Comparison of ENCODE assay signal across 9 cellular contexts in the genomic region with DNA sequence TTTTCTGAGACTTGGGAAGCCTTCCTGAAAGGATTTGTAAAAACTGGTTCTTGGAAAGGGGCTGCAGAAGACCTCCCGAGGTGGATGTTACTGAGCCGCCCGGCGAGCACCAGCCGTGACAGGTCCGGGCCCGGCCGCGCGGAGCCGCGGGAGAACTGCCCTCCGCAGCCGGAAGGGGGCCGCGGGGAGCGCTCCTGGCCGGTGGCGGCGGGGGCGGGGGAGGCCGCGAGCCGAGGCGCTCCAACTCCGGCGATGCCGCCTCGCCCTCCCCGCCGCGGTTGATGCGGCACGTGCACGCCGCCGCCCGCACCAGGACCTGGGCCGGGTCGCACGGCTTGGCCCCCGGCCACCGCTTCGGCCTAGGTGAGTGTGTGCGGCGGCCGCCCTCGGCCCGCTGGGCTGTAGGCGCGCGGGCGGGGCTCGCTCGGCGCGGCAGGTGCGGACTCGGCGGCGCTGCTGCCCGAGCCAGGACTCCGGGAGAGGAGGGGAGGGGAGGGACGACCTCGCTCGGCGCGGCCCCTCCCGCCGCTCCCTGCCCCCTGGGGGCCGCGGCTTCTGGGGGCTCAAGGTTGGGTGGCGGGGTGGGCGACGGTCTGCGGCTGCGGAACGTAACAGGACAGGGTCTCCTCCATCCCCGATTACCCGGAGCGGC. TPM values are rescaled to one million over a fixed set of nuclear protein-coding genes. Genes with fewer than 3 reads are reported as not detected.
DNase-seq lines count a peak whose midpoint lies in the region; ATAC-seq, FAIRE-seq and TF ChIP-seq lines count a peak whose summit lies in the region.
"Had no signal": no experiment of that assay in that cellular context is flagged by ENCODE, and none has a peak within 500 bp of the region (broad histone marks: within the 10 kb centered on the region; RNA-seq: fewer than 3 reads in every experiment).

No MANE protein-coding gene starts in this region.

- peak; percentile 13 for TF ChIP-seq CTCF in D721Med (IDR thresholded peaks at IDR 0.05; ENCODE audit: insufficient read depth, missing control alignments)
- TF ChIP-seq CTCF in glutamatergic neuron (IDR thresholded peaks at IDR 0.05; ENCODE audit: partially characterized antibody, unreplicated experiment) = peak; percentile 65
- TF ChIP-seq CTCF in upper lobe of left lung (IDR thresholded peaks at IDR 0.05) = peak; percentile 56 to 93 (median 84)

- H3K9me3 Mint-ChIP-seq in glutamatergic neuron (ENCODE audit: unreplicated experiment) = peaks cover 13% of the 10 kb centered on the region

- H3K4me3 Mint-ChIP-seq in glutamatergic neuron (ENCODE audit: unreplicated experiment) = peak overlapping the region; percentile 99

- ATAC-seq in GM19463 (IDR thresholded peaks at IDR 0.05; ENCODE audit: unreplicated experiment) = peak; percentile 56
- ATAC-seq in HG03571 (IDR thresholded peaks at IDR 0.05; ENCODE audit: unreplicated experiment) = peak; percentile 66
- ATAC-seq in upper lobe of left lung (ENCODE audit: low FRiP score in 2 of 2) = peak; percentile 74 to 85

- H3K9me3 ChIP-seq in SJCRH30 (replicated peaks) (no peaks in the 10 kb centered on the region), upper lobe of left lung (no peaks in the 10 kb centered on the region)

- H3K27ac ChIP-seq in SJCRH30 = peak overlapping the region; percentile 89
- peak overlapping the region; percentile 91 to 97 (median 93) for H3K27ac ChIP-seq in upper lobe of left lung

- H3K27me3 Mint-ChIP-seq in glutamatergic neuron (ENCODE audit: unreplicated experiment) = peaks cover 13% of the 10 kb centered on the region

- peak overlapping the region; percentile 73 for H3K4me3 ChIP-seq in SJCRH30
- H3K4me3 ChIP-seq in upper lobe of left lung = peak overlapping the region; percentile 74 to 87 (median 78)

- 1 to 7% methylated on average over 6 to 37 of the region's 81 CpGs for WGBS in upper lobe of left lung, 2 donors

- no peaks in the 10 kb centered on the region for H3K36me3 Mint-ChIP-seq in glutamatergic neuron (ENCODE audit: unreplicated experiment)

- H3K4me1 Mint-ChIP-seq in glutamatergic neuron (ENCODE audit: low read depth, unreplicated experiment) = peaks cover 14% of the 10 kb centered on the region

- DNase-seq in D721Med (ENCODE audit: insufficient read length, low spot score) = peak; percentile 25
- DNase-seq in SJCRH30 = peak; percentile 74 to 80
- DNase-seq in activated naive CD4-positive, alpha-beta T cell treated with anti-CD3 and anti-CD28 coated beads, Interleukin-2, amount 50 U/mL, for 16 hours = peak; percentile 65
- DNase-seq in glutamatergic neuron = peak; percentile 89
- DNase-seq in occipital lobe (lab: John Stamatoyannopoulos, UW) = peak; percentile 56
- DNase-seq in upper lobe of left lung = peak; percentile 73 to 95

- H3K27ac Mint-ChIP-seq in glutamatergic neuron (ENCODE audit: unreplicated experiment) = peak overlapping the region; percentile 97

- no peaks in the 10 kb centered on the region for H3K27me3 ChIP-seq in SJCRH30
- H3K27me3 ChIP-seq in upper lobe of left lung = no peaks in the 10 kb centered on the region

- TF ChIP-seq POLR2A in upper lobe of left lung (IDR thresholded peaks at IDR 0.05) = peak in 1 of 4 donors; percentile 42

- no peaks in the 10 kb centered on the region; the same call in 1 of the 2 replicates for H3K4me1 ChIP-seq in SJCRH30
- peaks cover 0 to 31% (median 2%) of the 10 kb centered on the region in 4 donors for H3K4me1 ChIP-seq in upper lobe of left lung

- FAIRE-seq in D721Med (lab: Jason Lieb, UNC) = no peak
- FAIRE-seq: islet of Langerhans had no signal

- peaks cover 28% of the 10 kb centered on the region for H3K36me3 ChIP-seq in SJCRH30
- peaks cover 0 to 18% (median 11%) of the 10 kb centered on the region in 4 donors for H3K36me3 ChIP-seq in upper lobe of left lung

- TF ChIP-seq EP300 in upper lobe of left lung (IDR thresholded peaks at IDR 0.05) = no peak

RNA-seq across cellular contexts. Expression of a gene that starts 1.7 kb away (rescaled TPM):
- 38.5 and 42.6 TPM in 2 replicates for total RNA-seq in SJCRH30 (2014; rRNA removed; shearing (Covaris generic))
- total RNA-seq in glutamatergic neuron (ENCODE audit: unreplicated experiment) (17.2 TPM), occipital lobe (12.9 TPM), upper lobe of left lung (100 to 1,000 TPM in 2 of 6 donors, 10 to 100 TPM in 4; 56.7 to 149 (median 97.4) TPM)

Comparison
In these comparisons a context has a peak if more than half of its experiments do, and no peak if none do; other contexts are left out.
1. Peak in every context shown above with its lines: DNase-seq, ATAC-seq, H3K4me3 ChIP-seq and H3K27ac ChIP-seq.
2. DNase-seq: peak in every context shown above with its lines; median percentile 89 in glutamatergic neuron; 84 in upper lobe of left lung; 77 in SJCRH30; 65 in activated naive CD4-positive, alpha-beta T cell treated with anti-CD3 and anti-CD28 coated beads, Interleukin-2, amount 50 U/mL, for 16 hours; 56 in occipital lobe; 25 in D721Med.
3. CTCF ChIP-seq: peak in every context shown above with its lines; median percentile 84 in upper lobe of left lung; 65 in glutamatergic neuron; 13 in D721Med.